ENCODE assay signal across 20 cellular contexts in genomic region chr15:63640146-63640545, GRCh38. TPM values are rescaled to one million over a fixed set of nuclear protein-coding genes. Genes with fewer than 3 reads are reported as not detected.
A peak's percentile ranks its signal among the peaks of the same experiment; 100 is the strongest.
DNase-seq lines count a peak whose midpoint lies in the region; ATAC-seq and FAIRE-seq lines count a peak whose summit lies in the region.
"Had no signal": no experiment of that assay in that cellular context is flagged by ENCODE, and none has a peak within 500 bp of the region (broad histone marks: within the 10 kb centered on the region; RNA-seq: fewer than 3 reads in every experiment).

No MANE protein-coding gene starts in this region.

- H3K9me3 Mint-ChIP-seq in activated T-cell treated with anti-CD3 and anti-CD28 coated beads, Interleukin-2, amount 50 U/mL, for 24 hours: no peaks in the 10 kb centered on the region
- H3K9me3 Mint-ChIP-seq: GM23338 had no signal

- H3K4me1 Mint-ChIP-seq in activated T-cell treated with anti-CD3 and anti-CD28 coated beads, Interleukin-2, amount 50 U/mL, for 24 hours (ENCODE audit: low read depth): peaks cover 20% of the 10 kb centered on the region
- H3K4me1 Mint-ChIP-seq: B cell, GM23338 had no signal

- ATAC-seq in GM18867 (IDR thresholded peaks at IDR 0.05; ENCODE audit: unreplicated experiment): no peak
- ATAC-seq: GM23338 had no signal

- no peak for DNase-seq in activated T-cell treated with anti-CD3 and anti-CD28 coated beads, Interleukin-2, amount 50 U/mL, for 24 hours
- DNase-seq in activated T-cell treated with anti-CD3 and anti-CD28 coated beads for 4 hours: no peak
- peak; percentile 19 for DNase-seq in LHCN-M2 (ENCODE audit: low read depth)
- DNase-seq in myocyte (ENCODE audit: low read depth): peak; percentile 82
- DNase-seq in urothelium cell line (ENCODE audit: low spot score): no peak
- no peak for DNase-seq in NCI-H226
- DNase-seq: 8988T; ACHN; C1 segment of cervical spinal cord; CD4-positive, alpha-beta memory T cell; COR-L47; DMS153; DMS79 treated with DMSO at 0.1 percent for 48 hours; EL; H7 had no signal

- no peaks in the 10 kb centered on the region for H3K27me3 Mint-ChIP-seq in activated T-cell treated with anti-CD3 and anti-CD28 coated beads, Interleukin-2, amount 50 U/mL, for 24 hours
- H3K27me3 Mint-ChIP-seq: B cell; CD4-positive, alpha-beta memory T cell had no signal

- FAIRE-seq in urothelium cell line (lab: Jason Lieb, UNC): peak; percentile 40
- FAIRE-seq: D721Med, G401.6 had no signal

- peak overlapping the region; percentile 33 for H3K27ac Mint-ChIP-seq in activated T-cell treated with anti-CD3 and anti-CD28 coated beads, Interleukin-2, amount 50 U/mL, for 24 hours
- H3K27ac Mint-ChIP-seq: B cell, GM23338 had no signal

- no peak overlapping the region for H3K4me3 Mint-ChIP-seq in activated T-cell treated with anti-CD3 and anti-CD28 coated beads, Interleukin-2, amount 50 U/mL, for 24 hours
- H3K4me3 Mint-ChIP-seq: B cell; CD4-positive, alpha-beta memory T cell; GM23338 had no signal

- peaks cover 89% of the 10 kb centered on the region for H3K36me3 Mint-ChIP-seq in activated T-cell treated with anti-CD3 and anti-CD28 coated beads, Interleukin-2, amount 50 U/mL, for 24 hours (ENCODE audit: low read depth)

RNA-seq across cellular contexts. Expression of gene FBXL22, which starts 43.0 kb away (rescaled TPM):
- 0.23 TPM in 1 of 2 replicates, not detected in the other for total RNA-seq in LHCN-M2 (2014; rRNA removed)
- polyA plus RNA-seq in LHCN-M2 (2012): 0.17 TPM
- 26.5 and 39.5 TPM in 2 replicates for total RNA-seq in myocyte
- polyA plus RNA-seq in myocyte (2012): 10.0 TPM
- total RNA-seq: GM23338 had no signal

Comparison
In these comparisons a context has a peak if more than half of its experiments do, and no peak if none do; other contexts are left out.
1. DNase-seq: peak in LHCN-M2 (single experiment) and myocyte (single experiment); none in activated T-cell treated with anti-CD3 and anti-CD28 coated beads, Interleukin-2, amount 50 U/mL, for 24 hours (single experiment), activated T-cell treated with anti-CD3 and anti-CD28 coated beads for 4 hours (single experiment), urothelium cell line (single experiment) and NCI-H226 (single experiment).
2. RNA of gene FBXL22, which starts 43.0 kb away (total RNA-seq): 26.5 to 39.5 TPM in myocyte; 0.23 TPM in LHCN-M2; every median in the first group is over 10 times any median in the second.